In genomic region chr12:18320036-18320617, GRCh38 we compare ENCODE assay signal across 9 cellular contexts. TPM values are rescaled to one million over a fixed set of nuclear protein-coding genes. Genes with fewer than 3 reads are reported as not detected.
A peak's percentile ranks its signal among the peaks of the same experiment; 100 is the strongest.
DNase-seq lines count a peak whose midpoint lies in the region; ATAC-seq, FAIRE-seq and TF ChIP-seq lines count a peak whose summit lies in the region.
"Had no signal": no experiment of that assay in that cellular context is flagged by ENCODE, and none has a peak within 500 bp of the region (broad histone marks: within the 10 kb centered on the region; RNA-seq: fewer than 3 reads in every experiment).

No MANE protein-coding gene starts in this region.

- DNase-seq in NCI-H345 (lab: John Stamatoyannopoulos, UW) = peak; percentile 2
- no peak for DNase-seq in NCI-H345 treated with DMSO at 0.1 percent for 48 hours (lab: John Stamatoyannopoulos, UW; ENCODE audit: unreplicated experiment)
- peak; percentile 10 for DNase-seq in NCI-H1092 treated with DMSO at 0.1 percent for 48 hours (lab: John Stamatoyannopoulos, UW)
- DNase-seq in GM12878 (ENCODE audit: low read depth, low spot score) = no peak
- DNase-seq in kidney = no peak
- no peak for DNase-seq in T-helper 2 cell treated with Interferon-gamma antibody and Interleukin-4, amounts not matched to agents 5 μg/mL and 100 μg/mL, for 36 hours (ENCODE audit: low spot score)
- DNase-seq in DMS153 treated with DMSO at 0.1 percent for 48 hours (lab: John Stamatoyannopoulos, UW; ENCODE audit: unreplicated experiment) = no peak
- no peak for DNase-seq in superior temporal gyrus (ENCODE audit: extremely low spot score)

- RAD21 ChIA-PET in GM12878 (lab: Charles Lee; ENCODE audit: unreplicated experiment) = interaction anchor here (0.9 to 2.2 kb wide), 2 partner anchors 10 to 70 kb away, joined by 3 to 9 read pairs; no protein-coding TSS in a partner anchor

- SMC1A ChIA-PET in GM12878 (lab: Charles Lee; ENCODE audit: uncharacterized antibody, unreplicated experiment) = interaction anchor here (0.8 to 4.0 kb wide), 6 partner anchors 9 to 181 kb away, joined by 3 to 20 read pairs (median 4); no protein-coding TSS in a partner anchor

- BruUV-seq in GM12878 (replicated peaks; lab: Mats Ljungman, UMichigan) = no TSS peak

- peaks cover 11% of the 10 kb centered on the region for H3K9me3 Mint-ChIP-seq in T-helper 2 cell treated with Interferon-gamma antibody and Interleukin-4, amounts not matched to agents 5 μg/mL and 100 μg/mL, for 36 hours
- H3K9me3 Mint-ChIP-seq: dendritic cell treated with granulocyte-macrophage colony-stimulating factor and Interleukin-4, amounts not matched to agents 40 ng/mL and 50 ng/mL, for 4 days had no signal

- no peaks in the 10 kb centered on the region for H3K4me1 Mint-ChIP-seq in T-helper 2 cell treated with Interferon-gamma antibody and Interleukin-4, amounts not matched to agents 5 μg/mL and 100 μg/mL, for 36 hours (ENCODE audit: low read depth)

- CTCF ChIA-PET in GM12878 (lab: Yijun Ruan, JAX) = interaction anchor here (0.6 to 3.8 kb wide), 14 partner anchors 10 to 185 kb away, joined by 3 to 24 read pairs (median 5); no protein-coding TSS in a partner anchor

- no peaks in the 10 kb centered on the region for H3K36me3 Mint-ChIP-seq in T-helper 2 cell treated with Interferon-gamma antibody and Interleukin-4, amounts not matched to agents 5 μg/mL and 100 μg/mL, for 36 hours (ENCODE audit: low read depth)

- no peaks in the 10 kb centered on the region for H3K9me3 ChIP-seq in GM12878 (replicated peaks; ENCODE audit: control insufficient read depth, insufficient read depth, low read length)
- H3K9me3 ChIP-seq in kidney (ENCODE audit: control insufficient read depth in 1 of 2, low read length in 2 of 2) = no peaks in the 10 kb centered on the region

- H3K4me3 ChIP-seq in GM12878 (no peak overlapping the region), kidney (ENCODE audit: low read length in 2 of 2) (no peak overlapping the region)

- H3K36me3 ChIP-seq in GM12878 (ENCODE audit: control insufficient read depth in 2 of 2, insufficient read depth in 2 of 2, low read length in 1 of 2) = no peaks in the 10 kb centered on the region
- no peaks in the 10 kb centered on the region for H3K36me3 ChIP-seq in kidney (ENCODE audit: control insufficient read depth in 1 of 2, insufficient read depth in 2 of 2, low read length in 2 of 2)

- H3K27me3 ChIP-seq in GM12878 (replicated peaks in 1 of 2; ENCODE audit: control insufficient read depth in 2 of 2, insufficient read depth in 2 of 2, low read length in 1 of 2) = no peaks in the 10 kb centered on the region

- 27% methylated on average over 6 of the region's 6 CpGs for WGBS in GM12878 (ENCODE audit: insufficient coverage, insufficient replicate concordance, low lambda C conversion rate, missing lambda C conversion rate)

- POLR2A ChIA-PET in GM12878 (lab: Charles Lee) = no interaction called here

- no peaks in the 10 kb centered on the region for H4K20me1 ChIP-seq in GM12878 (ENCODE audit: control insufficient read depth, insufficient read depth)

- no peak for TF ChIP-seq POLR2A in GM12878 (IDR thresholded peaks at IDR 0.05; ENCODE audit: low read depth, low read length)

- H3K27ac ChIP-seq in GM12878 (ENCODE audit: control insufficient read depth, insufficient read depth) (no peak overlapping the region), kidney (ENCODE audit: low read depth in 2 of 2, low read length in 2 of 2) (no peak overlapping the region)

- intact Hi-C loops in GM12878 (cut with micrococcal nuclease; ENCODE audit: unreplicated experiment) = loop anchor here (1.0 to 2.0 kb wide), 2 partner anchors 70 to 179 kb away; no protein-coding TSS in a partner anchor
- intact Hi-C loops in kidney (cut with DNase I) = no loop called here

- no peak overlapping the region for H3K4me3 Mint-ChIP-seq in T-helper 2 cell treated with Interferon-gamma antibody and Interleukin-4, amounts not matched to agents 5 μg/mL and 100 μg/mL, for 36 hours
- H3K4me3 Mint-ChIP-seq: dendritic cell treated with granulocyte-macrophage colony-stimulating factor and Interleukin-4, amounts not matched to agents 40 ng/mL and 50 ng/mL, for 4 days had no signal

- H3K9ac ChIP-seq in GM12878 (ENCODE audit: control insufficient read depth, insufficient read depth, low read length) (no peak overlapping the region), kidney (ENCODE audit: low read length in 2 of 2) (no peak overlapping the region)

- no peaks in the 10 kb centered on the region for H3K79me2 ChIP-seq in GM12878 (ENCODE audit: control insufficient read depth, insufficient read depth, low read length)

- H3K4me1 ChIP-seq in GM12878 (ENCODE audit: control insufficient read depth, insufficient read depth, low read length) = no peaks in the 10 kb centered on the region
- peaks cover 0 to 7% of the 10 kb centered on the region in 2 donors for H3K4me1 ChIP-seq in kidney (ENCODE audit: control insufficient read depth in 1 of 2, insufficient read depth in 1 of 2, low read depth in 1 of 2, low read length in 2 of 2)

- H3K27me3 Mint-ChIP-seq in T-helper 2 cell treated with Interferon-gamma antibody and Interleukin-4, amounts not matched to agents 5 μg/mL and 100 μg/mL, for 36 hours (ENCODE audit: low read depth) = no peaks in the 10 kb centered on the region
- H3K27me3 Mint-ChIP-seq: dendritic cell treated with granulocyte-macrophage colony-stimulating factor and Interleukin-4, amounts not matched to agents 40 ng/mL and 50 ng/mL, for 4 days had no signal

- TF ChIP-seq CTCF in GM12878 (IDR thresholded peaks at IDR 0.05 in 2 of 3, conservative IDR thresholded peaks at IDR 0.05 in 1 of 3; ENCODE audit: control insufficient read depth in 2 of 3, extremely low read depth in 1 of 3, insufficient read depth in 1 of 3, low read depth in 3 of 3, low read length in 3 of 3) = peak; percentile 26 to 45 (median 42); a peak in 4 of 6 replicates
- TF ChIP-seq CTCF in kidney (IDR thresholded peaks at IDR 0.05; ENCODE audit: borderline replicate concordance, extremely low read depth, insufficient read depth) = peak; percentile 63

- no peak for TF ChIP-seq EP300 in GM12878 (IDR thresholded peaks at IDR 0.05; ENCODE audit: borderline replicate concordance in 1 of 2, control insufficient read depth in 1 of 2, low read depth in 2 of 2, low read length in 2 of 2)

- no peak overlapping the region for H3K27ac Mint-ChIP-seq in T-helper 2 cell treated with Interferon-gamma antibody and Interleukin-4, amounts not matched to agents 5 μg/mL and 100 μg/mL, for 36 hours
- H3K27ac Mint-ChIP-seq: dendritic cell treated with granulocyte-macrophage colony-stimulating factor and Interleukin-4, amounts not matched to agents 40 ng/mL and 50 ng/mL, for 4 days had no signal

- H3K4me2 ChIP-seq in GM12878 (ENCODE audit: control insufficient read depth, insufficient read depth) = no peak overlapping the region

- no peak overlapping the region for H2AFZ ChIP-seq in GM12878 (ENCODE audit: control insufficient read depth, low read depth, low read length)

- peak; percentile 90 for ATAC-seq in GM12878

- in situ Hi-C loops in GM12878 (cut with MboI) = loop anchor here (5.0 kb wide), 1 partner anchor 178 kb away; no protein-coding TSS in a partner anchor

- FAIRE-seq in GM12878 (lab: Jason Lieb, UNC) (no peak), kidney (lab: Jason Lieb, UNC) (peak; percentile 33)

- peak; percentile 43; the same call in 1 of the 2 replicates for TF ChIP-seq RAD21 in GM12878 (IDR thresholded peaks at IDR 0.05; ENCODE audit: insufficient read depth, low read depth, low read length)

TF ChIP-seq in GM12878, 131 proteins besides CTCF, POLR2A, EP300 and RAD21 (continues in another document):
- TF ChIP-seq IKZF1 (conservative IDR thresholded peaks at IDR 0.05) (no peak), TCF7 (IDR thresholded peaks at IDR 0.05; ENCODE audit: borderline replicate concordance) (no peak), POLR2AphosphoS5 (IDR thresholded peaks at IDR 0.05; ENCODE audit: low read length) (no peak), MTA3 (IDR thresholded peaks at IDR 0.05; ENCODE audit: borderline replicate concordance, low read length) (no peak), KLF5 (IDR thresholded peaks at IDR 0.05; ENCODE audit: partially characterized antibody) (no peak), RFX5 (IDR thresholded peaks at IDR 0.05; ENCODE audit: low read depth, low read length) (no peak), BACH1 (IDR thresholded peaks at IDR 0.05; ENCODE audit: borderline replicate concordance) (no peak), SMC3 (IDR thresholded peaks at IDR 0.05; ENCODE audit: borderline replicate concordance, low read length) (no peak; the same call in 1 of the 2 replicates), SPI1 (IDR thresholded peaks at IDR 0.05; ENCODE audit: borderline replicate concordance, insufficient read depth, low read depth, low read length) (no peak)
- TF ChIP-seq, protein P1, sequence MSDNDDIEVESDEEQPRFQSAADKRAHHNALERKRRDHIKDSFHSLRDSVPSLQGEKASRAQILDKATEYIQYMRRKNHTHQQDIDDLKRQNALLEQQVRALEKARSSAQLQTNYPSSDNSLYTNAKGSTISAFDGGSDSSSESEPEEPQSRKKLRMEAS (IDR thresholded peaks at IDR 0.05; ENCODE audit: low read depth, low read length) = no peak

RNA-seq across cellular contexts. Expression of gene PIK3C2G, which starts 58.8 kb away (rescaled TPM):
- not detected in 2 replicates for total RNA-seq in GM12878 (2013; cell fraction: nucleolus; rRNA removed)
- total RNA-seq in GM12878 (2014; rRNA removed) (not detected in 2 replicates), GM12878 (2014; rRNA removed; fragmentation: Illumina TruSeq; extraction: Trizol) (not detected in 2 replicates), GM12878 (2021) (not detected in 2 replicates), kidney (5.8 TPM)
- not detected for polyA plus RNA-seq in GM12878 (2011; ENCODE audit: low read depth)
- polyA plus RNA-seq in GM12878 (2011; rRNA removed) (not detected in 2 replicates), GM12878 (2014; fragmentation: Illumina TruSeq; extraction: Trizol) (not detected in 2 replicates), GM12878 (2014; fragmentation: Nextera tagmentation; extraction: Ambion mirVana) (not detected), GM12878 (2014; rRNA removed) (not detected in 2 replicates), GM12878 (2016; fragmentation: Nextera tagmentation; extraction: Ambion mirVana) (not detected), kidney (ENCODE audit: insufficient read depth, low read depth, low replicate concordance) (4.4 TPM)
- not detected in 2 replicates for polyA plus RNA-seq in GM12878 (2011; cell fraction: cytosol; rRNA removed)
- not detected in 2 replicates for polyA plus RNA-seq in GM12878 (2011; cell fraction: nucleus; rRNA removed)
- not detected in 2 replicates for polyA plus RNA-seq in GM12878 (2012)
- not detected in 2 replicates for polyA minus RNA-seq in GM12878 (2011; rRNA and poly(A)+ RNA removed)
- polyA minus RNA-seq in GM12878 (2011; cell fraction: cytosol; rRNA and poly(A)+ RNA removed) = not detected in 2 replicates
- polyA minus RNA-seq in GM12878 (2011; cell fraction: nucleus; rRNA and poly(A)+ RNA removed) = not detected in 2 replicates

Comparison
In these comparisons a context has a peak if more than half of its experiments do, and no peak if none do; other contexts are left out.
1. DNase-seq: peak in NCI-H345 (single experiment) and NCI-H1092 treated with DMSO at 0.1 percent for 48 hours (single experiment); none in NCI-H345 treated with DMSO at 0.1 percent for 48 hours (single experiment), GM12878 (single experiment), kidney (single experiment), T-helper 2 cell treated with Interferon-gamma antibody and Interleukin-4, amounts not matched to agents 5 μg/mL and 100 μg/mL, for 36 hours (single experiment), DMS153 treated with DMSO at 0.1 percent for 48 hours (single experiment) and superior temporal gyrus (single experiment).